Comparison of ENCODE assay signal across 8 cellular contexts in the genomic region with DNA sequence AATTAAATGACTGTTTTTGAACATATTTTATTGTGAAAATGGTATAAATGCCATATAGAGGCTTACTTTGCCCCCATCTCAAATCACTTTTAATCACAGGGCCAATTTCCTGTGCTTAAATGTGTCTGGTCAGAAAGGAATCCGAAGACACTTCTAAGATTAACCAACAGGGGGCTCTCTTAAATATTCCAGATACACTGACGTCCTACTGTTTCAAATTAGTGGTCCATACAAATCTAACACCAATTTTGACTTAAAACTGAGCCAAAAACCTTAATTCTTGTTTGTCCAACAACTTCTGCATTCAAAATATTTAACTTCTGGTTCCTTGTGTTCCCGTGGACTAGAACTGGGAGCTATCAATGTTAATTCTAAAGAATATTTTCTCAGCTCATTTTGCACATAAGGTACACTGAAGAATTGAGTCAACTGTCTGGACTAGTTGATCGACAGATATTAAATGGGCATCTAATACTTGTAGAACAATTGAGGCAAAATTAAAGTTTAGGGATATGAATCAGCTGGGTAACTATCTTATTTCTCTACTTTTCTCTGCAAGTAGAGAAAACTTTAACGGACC.
DNase-seq lines count a peak whose midpoint lies in the region; ATAC-seq, FAIRE-seq and TF ChIP-seq lines count a peak whose summit lies in the region.

No MANE protein-coding gene starts in this region.

- POLR2A ChIA-PET in AG04449 (lab: Yijun Ruan, JAX) = no interaction called here

- H3K4me3 ChIP-seq in AG04449 (ENCODE audit: low read depth, low read length) = no peak overlapping the region
- H3K4me3 ChIP-seq in GM12864 (ENCODE audit: low read depth, low read length) = no peak overlapping the region
- no peak overlapping the region for H3K4me3 ChIP-seq in bronchial epithelial cell (ENCODE audit: low read depth, low read length)

- FAIRE-seq in bronchial epithelial cell (lab: Jason Lieb, UNC) = no peak

- no peak for DNase-seq in AG04449 (ENCODE audit: low read depth, low spot score)
- no peak for DNase-seq in GM12864 (ENCODE audit: low read depth)
- peak; percentile 25 for DNase-seq in MV-4-11 (lab: John Stamatoyannopoulos, UW)
- peak; percentile 62 for DNase-seq in bronchial epithelial cell (ENCODE audit: low read depth)
- peak; percentile 61 for DNase-seq in medulla oblongata (ENCODE audit: extremely low spot score)
- no peak for DNase-seq in ecto neural progenitor cell (ENCODE audit: low spot score)
- DNase-seq in GOT3 (lab: John Stamatoyannopoulos, UW) = no peak

- H3K27me3 ChIP-seq in bronchial epithelial cell (ENCODE audit: control insufficient read depth, insufficient read depth, low read length) = no peaks in the 10 kb centered on the region

- TF ChIP-seq CTCF in AG04449 (IDR thresholded peaks at IDR 0.05; ENCODE audit: insufficient read depth, low read length, missing control alignments) (peak; percentile 13), GM12864 (IDR thresholded peaks at IDR 0.05; ENCODE audit: low read depth, low read length, missing control alignments) (peak; percentile 45), bronchial epithelial cell (IDR thresholded peaks at IDR 0.05; ENCODE audit: insufficient read depth, low read length, severe bottlenecking) (peak; percentile 55)

- no peaks in the 10 kb centered on the region for H3K36me3 ChIP-seq in bronchial epithelial cell (ENCODE audit: control insufficient read depth, insufficient read depth, low read length)

- CTCF ChIA-PET in AG04449 (lab: Yijun Ruan, JAX) = interaction anchor here (0.7 to 3.2 kb wide), 11 partner anchors 8 to 262 kb away, joined by 3 to 13 read pairs (median 3); no protein-coding TSS in a partner anchor

- no peak for ATAC-seq in GM21619 (IDR thresholded peaks at IDR 0.05; ENCODE audit: unreplicated experiment)

Comparison
In these comparisons a context has a peak if more than half of its experiments do, and no peak if none do; other contexts are left out.
1. DNase-seq: peak in MV-4-11 (single experiment), bronchial epithelial cell (single experiment) and medulla oblongata (single experiment); none in AG04449 (single experiment), GM12864 (single experiment), ecto neural progenitor cell (single experiment) and GOT3 (single experiment).
2. Peak in every context shown above with its lines, with median percentiles within 50 percentile points of each other: CTCF ChIP-seq.